ENCODE assay signal across 25 cellular contexts in the genomic region with DNA sequence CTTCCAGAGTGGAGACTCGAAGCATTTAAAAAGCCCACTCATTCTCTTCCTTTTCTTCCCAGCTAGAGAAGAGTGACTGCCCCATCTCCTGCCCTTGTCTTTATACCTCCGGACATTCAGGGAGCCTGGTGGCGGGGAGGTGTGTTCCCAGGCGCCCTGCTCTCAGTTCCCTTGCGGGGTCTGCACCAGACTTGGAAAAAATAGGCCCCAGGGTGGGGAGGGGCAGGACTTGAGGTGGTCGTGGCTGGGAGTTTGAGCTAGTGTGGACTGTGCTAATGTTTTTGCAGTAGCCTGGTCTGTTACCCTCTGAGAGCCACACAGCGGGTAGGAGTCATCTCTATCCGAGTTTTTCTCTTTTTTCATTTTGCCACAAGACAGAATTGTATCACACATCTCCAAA.
"Had no signal": no experiment of that assay in that cellular context is flagged by ENCODE, and none has a peak within 500 bp of the region (broad histone marks: within the 10 kb centered on the region; RNA-seq: fewer than 3 reads in every experiment).

No MANE protein-coding gene starts in this region.

- H3K36me3 ChIP-seq: ascending aorta, SJSA1 had no signal

- H3K4me3 Mint-ChIP-seq: activated B cell treated with CpG ODN at 0.5 μM for 24 hours; activated CD4-positive, alpha-beta T cell treated with anti-CD3 and anti-CD28 coated beads, Interleukin-2, amount 10 ng/mL, durations not matched to agents 24 days and 14 days; activated CD8-positive, alpha-beta memory T cell treated with anti-CD3 and anti-CD28 coated beads, Interleukin-2, amount 10 ng/mL, durations not matched to agents 7 days and 5 days; activated naive CD8-positive, alpha-beta T cell treated with anti-CD3 and anti-CD28 coated beads, Interleukin-2, amount 50 U/mL, for 24 hours; activated T-cell treated with anti-CD3 and anti-CD28 coated beads, Interleukin-2, amount 50 U/mL, for 24 hours had no signal

- DNase-seq: activated B cell treated with CpG ODN at 0.5 μM for 24 hours; activated CD4-positive, alpha-beta T cell treated with anti-CD3 and anti-CD28 coated beads for 1 hour; activated CD4-positive, alpha-beta T cell treated with anti-CD3 and anti-CD28 coated beads, Interleukin-2, amount 10 ng/mL, durations not matched to agents 24 days and 14 days; activated CD4-positive, alpha-beta T cell treated with anti-CD3 and anti-CD28 coated beads, Interleukin-2, amount 50 U/mL, for 48 hours; activated CD8-positive, alpha-beta memory T cell treated with anti-CD3 and anti-CD28 coated beads, Interleukin-2, amount 10 ng/mL, durations not matched to agents 7 days and 5 days; activated effector memory CD4-positive, alpha-beta T cell treated with anti-CD3 and anti-CD28 coated beads, Interleukin-2, amount 50 U/mL, for 16 hours; activated naive CD4-positive, alpha-beta T cell treated with Interleukin-2 at 50 U/mL for 16 hours; activated naive CD8-positive, alpha-beta T cell treated with anti-CD3 and anti-CD28 coated beads, Interleukin-2, amount 50 U/mL, for 24 hours; activated T-cell treated with anti-CD3 and anti-CD28 coated beads, Interleukin-2, amount 50 U/mL, for 24 hours; amniotic stem cell; body of pancreas; Karpas-422; NCI-H1048; NCI-H146; NCI-H187 treated with DMSO at 0.1 percent for 48 hours; NCI-H2081 treated with DMSO at 0.1 percent for 48 hours; NCI-H446; NCI-H524; SHP77; SW 1271 had no signal

- H3K9me3 ChIP-seq: ascending aorta, body of pancreas, Peyer's patch, SJSA1 had no signal

- H3K4me3 ChIP-seq: ascending aorta, body of pancreas, Peyer's patch, SJSA1 had no signal

- H3K36me3 Mint-ChIP-seq: activated CD8-positive, alpha-beta memory T cell treated with anti-CD3 and anti-CD28 coated beads, Interleukin-2, amount 10 ng/mL, durations not matched to agents 7 days and 5 days; activated naive CD4-positive, alpha-beta T cell treated with anti-CD3 and anti-CD28 coated beads, Interleukin-2, amount 50 U/mL, for 72 hours had no signal

- H3K9me3 Mint-ChIP-seq: activated B cell treated with CpG ODN at 0.5 μM for 24 hours; activated CD4-positive, alpha-beta T cell treated with anti-CD3 and anti-CD28 coated beads, Interleukin-2, amount 10 ng/mL, durations not matched to agents 24 days and 14 days; activated naive CD4-positive, alpha-beta T cell treated with anti-CD3 and anti-CD28 coated beads, Interleukin-2, amount 50 U/mL, for 72 hours; activated naive CD8-positive, alpha-beta T cell treated with anti-CD3 and anti-CD28 coated beads, Interleukin-2, amount 50 U/mL, for 24 hours; activated T-cell treated with anti-CD3 and anti-CD28 coated beads, Interleukin-2, amount 50 U/mL, for 24 hours had no signal

- H3K4me1 Mint-ChIP-seq: activated CD4-positive, alpha-beta T cell treated with anti-CD3 and anti-CD28 coated beads, Interleukin-2, amount 10 ng/mL, durations not matched to agents 24 days and 14 days; activated naive CD8-positive, alpha-beta T cell treated with anti-CD3 and anti-CD28 coated beads, Interleukin-2, amount 50 U/mL, for 24 hours had no signal

- ATAC-seq: activated CD8-positive, alpha-beta memory T cell treated with anti-CD3 and anti-CD28 coated beads, Interleukin-2, amount 10 ng/mL, durations not matched to agents 7 days and 5 days; activated naive CD4-positive, alpha-beta T cell treated with anti-CD3 and anti-CD28 coated beads, Interleukin-2, amount 50 U/mL, for 72 hours; activated naive CD8-positive, alpha-beta T cell treated with anti-CD3 and anti-CD28 coated beads, Interleukin-2, amount 50 U/mL, for 24 hours; body of pancreas; SK-N-SH treated with all-trans-retinoic acid at 6 μM for 48 hours had no signal

- H3K27me3 ChIP-seq: ascending aorta, body of pancreas, Peyer's patch had no signal

- H3K27ac ChIP-seq: ascending aorta, body of pancreas, Peyer's patch, SJSA1 had no signal

- H3K27me3 Mint-ChIP-seq: activated B cell treated with CpG ODN at 0.5 μM for 24 hours; activated CD4-positive, alpha-beta T cell treated with anti-CD3 and anti-CD28 coated beads, Interleukin-2, amount 10 ng/mL, durations not matched to agents 24 days and 14 days; activated CD8-positive, alpha-beta memory T cell treated with anti-CD3 and anti-CD28 coated beads, Interleukin-2, amount 10 ng/mL, durations not matched to agents 7 days and 5 days; activated naive CD8-positive, alpha-beta T cell treated with anti-CD3 and anti-CD28 coated beads, Interleukin-2, amount 50 U/mL, for 24 hours; activated T-cell treated with anti-CD3 and anti-CD28 coated beads, Interleukin-2, amount 50 U/mL, for 24 hours had no signal

- H3K27ac Mint-ChIP-seq: activated B cell treated with CpG ODN at 0.5 μM for 24 hours; activated CD4-positive, alpha-beta T cell treated with anti-CD3 and anti-CD28 coated beads, Interleukin-2, amount 10 ng/mL, durations not matched to agents 24 days and 14 days; activated CD8-positive, alpha-beta memory T cell treated with anti-CD3 and anti-CD28 coated beads, Interleukin-2, amount 10 ng/mL, durations not matched to agents 7 days and 5 days; activated naive CD4-positive, alpha-beta T cell treated with anti-CD3 and anti-CD28 coated beads, Interleukin-2, amount 50 U/mL, for 72 hours; activated naive CD8-positive, alpha-beta T cell treated with anti-CD3 and anti-CD28 coated beads, Interleukin-2, amount 50 U/mL, for 24 hours; activated T-cell treated with anti-CD3 and anti-CD28 coated beads, Interleukin-2, amount 50 U/mL, for 24 hours had no signal

- H3K4me1 ChIP-seq: ascending aorta, body of pancreas, Peyer's patch, SJSA1 had no signal
